9 cellular contexts compared by ENCODE assay signal in genomic region chr5:56829137-56829536, GRCh38. TPM values are rescaled to one million over a fixed set of nuclear protein-coding genes. Genes with fewer than 3 reads are reported as not detected.
DNase-seq lines count a peak whose midpoint lies in the region; ATAC-seq and TF ChIP-seq lines count a peak whose summit lies in the region.
"Had no signal": no experiment of that assay in that cellular context is flagged by ENCODE, and none has a peak within 500 bp of the region (broad histone marks: within the 10 kb centered on the region; RNA-seq: fewer than 3 reads in every experiment).

No MANE protein-coding gene starts in this region.

- peak overlapping the region; percentile 94 for H3K27ac Mint-ChIP-seq in CD4-positive, alpha-beta T cell
- H3K27ac Mint-ChIP-seq in Caco-2 (ENCODE audit: unreplicated experiment) (no peak overlapping the region), endodermal cell (no peak overlapping the region)

- WGBS in endodermal cell (ENCODE audit: insufficient coverage in 1 of 2, insufficient read length in 1 of 2), 2 experiments = 90 to 100% methylated on average over 2 to 9 of the region's 9 CpGs

- no peaks in the 10 kb centered on the region for H3K9me3 Mint-ChIP-seq in CD4-positive, alpha-beta T cell
- H3K9me3 Mint-ChIP-seq in Caco-2 (ENCODE audit: unreplicated experiment) (no peaks in the 10 kb centered on the region), endodermal cell (no peaks in the 10 kb centered on the region)

- CTCF ChIA-PET in CD4-positive, alpha-beta T cell (lab: Charles Lee) = interaction anchor here (1.0 to 1.2 kb wide), 3 partner anchors 9 to 558 kb away, joined by 3 to 5 read pairs (median 3); no protein-coding TSS in a partner anchor
- CTCF ChIA-PET in Caco-2 (lab: Charles Lee) = no interaction called here

- no peak overlapping the region for H3K9ac ChIP-seq in endodermal cell (ENCODE audit: extremely low read depth, low read length, poor library complexity, severe bottlenecking)

- no peaks in the 10 kb centered on the region for H3K27me3 Mint-ChIP-seq in CD4-positive, alpha-beta T cell
- H3K27me3 Mint-ChIP-seq in Caco-2 (ENCODE audit: insufficient read depth, unreplicated experiment) = no peaks in the 10 kb centered on the region
- H3K27me3 Mint-ChIP-seq in endodermal cell (ENCODE audit: insufficient read depth) = no peaks in the 10 kb centered on the region

- no peaks in the 10 kb centered on the region for H3K27me3 ChIP-seq in CD4-positive, alpha-beta T cell (ENCODE audit: control insufficient read depth, insufficient read depth, low read length)
- H3K27me3 ChIP-seq in kidney epithelial cell (ENCODE audit: control insufficient read depth, insufficient read depth, low read length) = no peaks in the 10 kb centered on the region
- H3K27me3 ChIP-seq in Caco-2 (replicated peaks; ENCODE audit: control insufficient read depth, insufficient read depth, low read length) = no peaks in the 10 kb centered on the region
- no peaks in the 10 kb centered on the region for H3K27me3 ChIP-seq in endodermal cell (ENCODE audit: control insufficient read depth, insufficient read depth, low read length, poor library complexity, severe bottlenecking)

- POLR2A ChIA-PET in CD4-positive, alpha-beta T cell (lab: Charles Lee) = interaction anchor here (0.6 to 1.8 kb wide), 8 partner anchors 8 to 212 kb away, joined by 3 to 10 read pairs (median 4); partner anchors contain the start of gene MAP3K1
- POLR2A ChIA-PET in Caco-2 (lab: Charles Lee) = no interaction called here

- intact Hi-C loops in CD4-positive, alpha-beta T cell (cut with DNase I, micrococcal nuclease) = no loop called here
- intact Hi-C loops in Caco-2 (cut with micrococcal nuclease; ENCODE audit: unreplicated experiment) = no loop called here

- no peaks in the 10 kb centered on the region for H3K9me3 ChIP-seq in CD4-positive, alpha-beta T cell (ENCODE audit: control insufficient read depth, low read length)
- no peaks in the 10 kb centered on the region for H3K9me3 ChIP-seq in Caco-2
- H3K9me3 ChIP-seq in endodermal cell (ENCODE audit: control insufficient read depth, low read length) = no peaks in the 10 kb centered on the region

- no peaks in the 10 kb centered on the region for H3K36me3 Mint-ChIP-seq in CD4-positive, alpha-beta T cell (ENCODE audit: low read depth)
- H3K36me3 Mint-ChIP-seq in Caco-2 (ENCODE audit: insufficient read depth, unreplicated experiment) = peaks cover 15% of the 10 kb centered on the region
- H3K36me3 Mint-ChIP-seq in endodermal cell (ENCODE audit: low read depth) = no peaks in the 10 kb centered on the region

- peak; percentile 26 to 75 (median 48) for DNase-seq in CD4-positive, alpha-beta T cell
- DNase-seq in activated CD4-positive, alpha-beta T cell treated with anti-CD3 and anti-CD28 coated beads, Interleukin-2, amount 50 U/mL, for 1 hour = peak; percentile 64
- peak; percentile 56 for DNase-seq in kidney epithelial cell (ENCODE audit: low read depth)
- DNase-seq in Caco-2 = no peak
- DNase-seq in NCI-H2196 treated with DMSO at 0.1 percent for 48 hours (lab: John Stamatoyannopoulos, UW; ENCODE audit: unreplicated experiment) = no peak
- DNase-seq in endodermal cell = no peak
- DNase-seq: NCI-H345 had no signal

- H3K27ac ChIP-seq in CD4-positive, alpha-beta T cell (ENCODE audit: low read depth, low read length) = peak overlapping the region; percentile 45
- no peak overlapping the region for H3K27ac ChIP-seq in endodermal cell (ENCODE audit: low read depth, low read length)

- BruUV-seq in Caco-2 (replicated peaks; lab: Mats Ljungman, UMichigan) = no TSS peak

- H3K4me1 Mint-ChIP-seq in CD4-positive, alpha-beta T cell (ENCODE audit: low read depth) = peaks cover 95% of the 10 kb centered on the region
- H3K4me1 Mint-ChIP-seq in Caco-2 (ENCODE audit: low read depth, unreplicated experiment) (peaks cover 48% of the 10 kb centered on the region), endodermal cell (peaks cover 68% of the 10 kb centered on the region)

- H3K4me3 ChIP-seq in kidney epithelial cell (ENCODE audit: low read depth, low read length) (no peak overlapping the region), Caco-2 (ENCODE audit: low read depth, low read length) (no peak overlapping the region), endodermal cell (ENCODE audit: low read length) (no peak overlapping the region)

- peak; percentile 85 for ATAC-seq in CD4-positive, alpha-beta T cell (ENCODE audit: poor library complexity)
- peak; percentile 48 for ATAC-seq in HG03159 (IDR thresholded peaks at IDR 0.05; ENCODE audit: unreplicated experiment)
- ATAC-seq in GM21576 (IDR thresholded peaks at IDR 0.05; ENCODE audit: unreplicated experiment) = no peak

- H3K4me1 ChIP-seq in Caco-2 (peaks cover 64% of the 10 kb centered on the region), endodermal cell (ENCODE audit: control insufficient read depth, insufficient read depth, low read length) (peaks cover 32% of the 10 kb centered on the region)

- no peak for TF ChIP-seq CTCF in CD4-positive, alpha-beta T cell (IDR thresholded peaks at IDR 0.05)
- no peak for TF ChIP-seq CTCF in kidney epithelial cell (IDR thresholded peaks at IDR 0.05; ENCODE audit: insufficient read depth, low read length, poor library complexity, severe bottlenecking)
- no peak for TF ChIP-seq CTCF in Caco-2 (IDR thresholded peaks at IDR 0.05; ENCODE audit: insufficient read depth in 1 of 2, low read depth in 1 of 2, low read length in 1 of 2, severe bottlenecking in 1 of 2, unreplicated experiment in 1 of 2)
- no peak for TF ChIP-seq CTCF in endodermal cell (conservative IDR thresholded peaks at IDR 0.05)

- H3K36me3 ChIP-seq in kidney epithelial cell (ENCODE audit: control insufficient read depth, insufficient read depth, low read length) = no peaks in the 10 kb centered on the region
- no peaks in the 10 kb centered on the region for H3K36me3 ChIP-seq in Caco-2 (ENCODE audit: control insufficient read depth, insufficient read depth, low read length)
- no peaks in the 10 kb centered on the region for H3K36me3 ChIP-seq in endodermal cell (ENCODE audit: control insufficient read depth, insufficient read depth, low read length)

- H3K4me3 Mint-ChIP-seq in CD4-positive, alpha-beta T cell = peak overlapping the region; percentile 87
- H3K4me3 Mint-ChIP-seq in Caco-2 (ENCODE audit: unreplicated experiment) = no peak overlapping the region
- no peak overlapping the region for H3K4me3 Mint-ChIP-seq in endodermal cell

RNA-seq across cellular contexts. Expression of gene MAP3K1, which starts 13.8 kb away (rescaled TPM):
- 10 to 100 TPM; 59.4 to 62.5 TPM for total RNA-seq in CD4-positive, alpha-beta T cell
- total RNA-seq in kidney epithelial cell (21.3 and 21.4 TPM in 2 replicates), Caco-2 (2022) (46.0 and 47.0 TPM in 2 replicates), endodermal cell (10 to 100 TPM; 18.0 to 23.7 TPM)
- 10.1 TPM for polyA plus RNA-seq in endodermal cell (2013, experiment 1 of 2)
- 9.4 TPM for polyA plus RNA-seq in endodermal cell (2013, experiment 2 of 2)

Comparison
In these comparisons a context has a peak if more than half of its experiments do, and no peak if none do; other contexts are left out.
1. DNase-seq: peak in CD4-positive, alpha-beta T cell (10 of 10), activated CD4-positive, alpha-beta T cell treated with anti-CD3 and anti-CD28 coated beads, Interleukin-2, amount 50 U/mL, for 1 hour (single experiment) and kidney epithelial cell (single experiment); none in Caco-2 (0 of 2), NCI-H2196 treated with DMSO at 0.1 percent for 48 hours (single experiment) and endodermal cell (single experiment).